Comparison of ENCODE assay signal across 25 cellular contexts in the genomic region with DNA sequence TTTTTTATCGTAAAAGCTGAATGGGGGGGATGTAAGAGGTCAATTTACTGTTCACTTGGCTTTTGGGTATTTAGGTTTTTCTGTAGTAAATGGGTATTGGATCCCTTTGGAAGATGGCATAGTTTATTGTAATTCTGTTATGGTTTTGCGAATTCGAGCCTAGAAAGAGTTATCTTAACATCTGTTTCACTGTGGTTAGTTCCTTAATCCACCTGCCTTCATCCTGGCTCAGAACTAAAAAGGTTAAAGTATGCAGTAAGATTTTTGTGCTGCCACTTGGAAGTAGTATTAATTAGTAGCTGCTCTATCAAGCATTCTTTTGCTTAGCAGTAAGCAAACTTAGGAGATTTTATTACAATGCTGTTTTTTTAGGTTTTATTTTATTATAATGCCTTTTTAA.
"Had no signal": no experiment of that assay in that cellular context is flagged by ENCODE, and none has a peak within 500 bp of the region (broad histone marks: within the 10 kb centered on the region; RNA-seq: fewer than 3 reads in every experiment).

No MANE protein-coding gene starts in this region.

- FAIRE-seq: endothelial cell of umbilical vein had no signal

- H3K27me3 ChIP-seq: esophagus muscularis mucosa, foreskin keratinocyte, gastroesophageal sphincter, heart left ventricle, neural progenitor cell, sigmoid colon, spleen, testis, tibial artery, uterus had no signal

- H3K9me3 ChIP-seq: prostate gland, testis, uterus had no signal

- H3K36me3 ChIP-seq: esophagus muscularis mucosa, gastroesophageal sphincter, heart left ventricle, prostate gland, sigmoid colon, tibial artery, uterus had no signal

- H3K4me2 ChIP-seq: neural progenitor cell had no signal

- H2AFZ ChIP-seq: neural progenitor cell had no signal

- H3K9ac ChIP-seq: neural progenitor cell had no signal

- H3K27ac ChIP-seq: coronary artery, esophagus muscularis mucosa, foreskin keratinocyte, gastroesophageal sphincter, heart left ventricle, prostate gland, sigmoid colon, spleen, testis, tibial artery, uterus had no signal

- H3K4me3 ChIP-seq: coronary artery, esophagus muscularis mucosa, gastroesophageal sphincter, heart left ventricle, lung, mucosa of descending colon, neural progenitor cell, prostate gland, sigmoid colon, spleen, testis, tibial artery, uterus had no signal

- H3K4me1 ChIP-seq: foreskin keratinocyte, neural progenitor cell, prostate gland, testis, uterus had no signal

- DNase-seq: dermis blood vessel endothelial cell; effector memory CD4-positive, alpha-beta T cell; foreskin keratinocyte; heart left ventricle; hippocampal formation; islet precursor cell; mucosa of descending colon; naive thymus-derived CD4-positive, alpha-beta T cell; nucleus accumbens; right cardiac atrium; sigmoid colon; spleen; stimulated activated CD4-positive, alpha-beta T cell treated with anti-CD3 and anti-CD28 coated beads, Interleukin-4, amount 100 ng/mL, for 4 hours; stimulated activated naive CD8-positive, alpha-beta T cell treated with anti-CD3 and anti-CD28 coated beads, Interleukin-15, Interleukin-2, amounts not matched to agents 100 U/mL and 50 U/mL, for 24 hours; substantia nigra; testis; tibial artery; uterus had no signal
